Comparison of ENCODE assay signal across 1 cellular context in the genomic region with DNA sequence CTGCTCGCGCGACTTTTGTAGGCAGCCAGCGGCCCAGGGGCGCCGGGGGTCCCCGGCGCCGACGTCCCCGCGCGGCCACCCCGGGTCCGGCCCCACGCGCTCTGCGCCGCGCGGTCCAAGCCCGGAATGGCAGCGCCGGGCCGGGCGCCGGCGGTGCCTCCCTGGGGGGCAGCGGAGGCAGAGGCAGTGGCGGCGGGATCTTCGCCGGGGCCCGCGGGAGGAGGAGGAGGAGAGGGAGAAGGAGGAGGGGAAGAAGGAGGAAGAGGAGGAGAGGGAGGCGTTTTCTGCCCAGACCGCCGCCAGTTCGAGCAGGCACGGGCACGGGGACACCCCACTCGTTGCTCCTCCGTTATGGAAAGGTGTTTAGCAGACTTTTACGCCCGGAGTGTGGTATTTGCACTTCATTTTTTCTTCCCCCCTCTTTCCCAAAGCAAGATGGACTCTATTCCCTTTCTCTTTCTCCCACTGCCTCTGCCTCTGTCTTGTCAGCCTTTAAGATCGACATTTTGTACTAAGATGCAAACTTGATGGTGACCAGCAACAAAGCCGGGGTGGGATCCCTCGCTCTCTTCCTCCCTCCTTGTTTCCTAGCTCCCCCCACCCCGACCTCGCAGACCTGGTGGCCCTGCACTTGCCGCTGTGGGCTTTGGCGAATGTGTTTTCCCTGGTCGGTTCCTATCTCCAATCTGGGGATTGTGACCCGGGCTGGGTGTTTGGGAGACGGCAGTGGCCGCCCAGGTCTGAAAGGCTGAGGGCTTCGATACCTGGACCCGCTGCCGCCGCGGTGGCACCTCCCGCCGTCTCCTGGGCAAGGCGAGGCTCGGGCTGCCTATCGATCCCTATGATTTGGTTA.
A peak's percentile ranks its signal among the peaks of the same experiment; 100 is the strongest.
TF ChIP-seq lines count a peak whose summit lies in the region.

No MANE protein-coding gene starts in this region.

TF ChIP-seq in H1, 55 proteins besides CTCF, POLR2A, EP300 and RAD21 (continued from another document):
- TF ChIP-seq BCL11A (IDR thresholded peaks at IDR 0.05; ENCODE audit: low read depth in 2 of 2, low read length in 2 of 2) (no peak), JUN (IDR thresholded peaks at IDR 0.05; ENCODE audit: low read depth, low read length) (no peak), EZH2 (IDR thresholded peaks at IDR 0.05; ENCODE audit: low read depth, low read length, severe bottlenecking) (no peak), KDM5A (IDR thresholded peaks at IDR 0.05; ENCODE audit: low read length) (no peak), KDM4A (IDR thresholded peaks at IDR 0.05; ENCODE audit: low read depth, low read length, severe bottlenecking) (peak; percentile 69), RBBP5 (IDR thresholded peaks at IDR 0.05; ENCODE audit: borderline replicate concordance, low read depth, low read length) (peak; percentile 83), YY1 (IDR thresholded peaks at IDR 0.05; ENCODE audit: low read depth, low read length) (peak; percentile 71; the same call in 1 of the 2 replicates), RNF2 (IDR thresholded peaks at IDR 0.05; ENCODE audit: borderline replicate concordance, low read depth, low read length, missing control alignments, poor library complexity, severe bottlenecking) (peak; percentile 44), ASH2L (IDR thresholded peaks at IDR 0.05; ENCODE audit: low read length) (peak; percentile 86), JUND (IDR thresholded peaks at IDR 0.05; ENCODE audit: low read length) (no peak)
